In genomic region chr2:163610817-163611556, GRCh38 we compare ENCODE assay signal across 12 cellular contexts.
DNase-seq lines count a peak whose midpoint lies in the region; ATAC-seq and TF ChIP-seq lines count a peak whose summit lies in the region.
"Had no signal": no experiment of that assay in that cellular context is flagged by ENCODE, and none has a peak within 500 bp of the region (broad histone marks: within the 10 kb centered on the region; RNA-seq: fewer than 3 reads in every experiment).

No MANE protein-coding gene starts in this region.

- TF ChIP-seq RAD21 in liver (IDR thresholded peaks at IDR 0.05): peak; percentile 87 to 88

- H3K4me3 ChIP-seq in BE2C (ENCODE audit: low read depth, low read length) (no peak overlapping the region), H7 (ENCODE audit: insufficient read depth, low read depth, low read length) (no peak overlapping the region), liver (ENCODE audit: low read depth in 1 of 3, low read length in 3 of 3) (peak overlapping the region in 1 of 3 donors; percentile 40)
- H3K4me3 ChIP-seq: adrenal gland had no signal

- H3K9ac ChIP-seq in liver (ENCODE audit: low read depth in 1 of 2, low read length in 2 of 2): no peak overlapping the region

- TF ChIP-seq CTCF in BE2C (IDR thresholded peaks at IDR 0.05; ENCODE audit: low read depth, low read length) (no peak), liver (IDR thresholded peaks at IDR 0.05; ENCODE audit: low read depth, low read length, missing input control) (peak; percentile 69)

- no peaks in the 10 kb centered on the region for H3K36me3 ChIP-seq in BE2C
- no peaks in the 10 kb centered on the region; the same call in 1 of the 2 replicates for H3K36me3 ChIP-seq in H7 (replicated peaks; ENCODE audit: control insufficient read depth, insufficient read depth, low read length)
- H3K36me3 ChIP-seq in liver (ENCODE audit: control insufficient read depth in 4 of 4, insufficient read depth in 3 of 4, low read depth in 1 of 4, low read length in 3 of 4): peaks cover 0 to 3% (median 2%) of the 10 kb centered on the region in 4 donors
- H3K36me3 ChIP-seq: adrenal gland had no signal

- H3K27ac ChIP-seq in liver (ENCODE audit: low read depth in 1 of 2, low read length in 2 of 2): no peak overlapping the region
- H3K27ac ChIP-seq: adrenal gland had no signal

- H3K4me1 ChIP-seq in BE2C: no peaks in the 10 kb centered on the region
- peaks cover 2 to 6% (median 3%) of the 10 kb centered on the region in 4 donors for H3K4me1 ChIP-seq in liver (ENCODE audit: control insufficient read depth in 4 of 4, insufficient read depth in 4 of 4, low read length in 3 of 4)
- H3K4me1 ChIP-seq: adrenal gland had no signal

- DNase-seq in BE2C (peak; percentile 4), H7 (peak; percentile 13), SW480 (ENCODE audit: low spot score) (peak; percentile 5), medulla oblongata (ENCODE audit: extremely low spot score) (no peak)
- DNase-seq: adrenal gland, HCEC 1CT, MM.1S, T1000 had no signal

- no peak for ATAC-seq in HG03565 (IDR thresholded peaks at IDR 0.05; ENCODE audit: unreplicated experiment)
- no peak for ATAC-seq in GM18907 (IDR thresholded peaks at IDR 0.05; ENCODE audit: unreplicated experiment)
- ATAC-seq in HG02973 (IDR thresholded peaks at IDR 0.05; ENCODE audit: unreplicated experiment): no peak

- no peaks in the 10 kb centered on the region for H3K27me3 ChIP-seq in BE2C
- H3K27me3 ChIP-seq in H7 (ENCODE audit: control insufficient read depth, insufficient read depth, low read length): no peaks in the 10 kb centered on the region
- no peaks in the 10 kb centered on the region for H3K27me3 ChIP-seq in liver (ENCODE audit: control insufficient read depth in 4 of 4, insufficient read depth in 4 of 4, low read length in 3 of 4)
- H3K27me3 ChIP-seq: adrenal gland had no signal

- H3K9me3 ChIP-seq in BE2C (no peaks in the 10 kb centered on the region), liver (ENCODE audit: control insufficient read depth in 4 of 4, low read length in 3 of 4) (no peaks in the 10 kb centered on the region)
- H3K9me3 ChIP-seq: adrenal gland had no signal

- 76% methylated on average over 13 of the region's 13 CpGs for WGBS in liver

TF ChIP-seq in liver, 16 proteins besides CTCF, POLR2A, EP300 and RAD21:
- TF ChIP-seq RXRA (IDR thresholded peaks at IDR 0.05) (peak; percentile 45 to 51), JUND (IDR thresholded peaks at IDR 0.05) (no peak), ATF3 (IDR thresholded peaks at IDR 0.05) (no peak), EGR1 (IDR thresholded peaks at IDR 0.05; ENCODE audit: low read depth in 2 of 2) (no peak), TAF1 (conservative IDR thresholded peaks at IDR 0.05) (no peak), NR2F2 (IDR thresholded peaks at IDR 0.05) (no peak), REST (IDR thresholded peaks at IDR 0.05) (no peak), FOXA2 (IDR thresholded peaks at IDR 0.05) (no peak), HNF4A (conservative IDR thresholded peaks at IDR 0.05) (peak; percentile 26 to 28), GABPA (IDR thresholded peaks at IDR 0.05 in 1 of 2, conservative IDR thresholded peaks at IDR 0.05 in 1 of 2) (peak in 1 of 2 donors; percentile 41)
